In genomic region chrX:124026529-124026928, GRCh38 we compare ENCODE assay signal across 2 cellular contexts.
A peak's percentile ranks its signal among the peaks of the same experiment; 100 is the strongest.
TF ChIP-seq lines count a peak whose summit lies in the region.

No MANE protein-coding gene starts in this region.

TF ChIP-seq in HepG2, 621 proteins besides CTCF, POLR2A, EP300 and RAD21 (continued from another document):
- TF ChIP-seq HNRNPLL (IDR thresholded peaks at IDR 0.05; ENCODE audit: low read depth, low read length, poor library complexity, severe bottlenecking) (no peak), ZFP37 (CRISPR knock-in tag; IDR thresholded peaks at IDR 0.05; ENCODE audit: borderline replicate concordance) (no peak), ZNF792 (CRISPR knock-in tag; IDR thresholded peaks at IDR 0.05) (no peak), ZNF597 (CRISPR knock-in tag; IDR thresholded peaks at IDR 0.05) (no peak), ZSCAN29 (CRISPR knock-in tag; conservative IDR thresholded peaks at IDR 0.05) (no peak), SPEN (CRISPR knock-in tag; IDR thresholded peaks at IDR 0.05; ENCODE audit: low read depth) (no peak), ZNF3 (CRISPR knock-in tag; IDR thresholded peaks at IDR 0.05) (no peak), SP1 (IDR thresholded peaks at IDR 0.05) (no peak), SP1 (CRISPR knock-in tag; IDR thresholded peaks at IDR 0.05) (no peak), MYPOP (CRISPR knock-in tag; IDR thresholded peaks at IDR 0.05) (no peak), FUBP1 (CRISPR knock-in tag; IDR thresholded peaks at IDR 0.05; ENCODE audit: borderline replicate concordance) (no peak), ZNF850 (CRISPR knock-in tag; conservative IDR thresholded peaks at IDR 0.05) (no peak), SATB2 (CRISPR knock-in tag; IDR thresholded peaks at IDR 0.05) (no peak), ZNF83 (CRISPR knock-in tag; IDR thresholded peaks at IDR 0.05; ENCODE audit: borderline replicate concordance) (no peak)

TF ChIP-seq in K562, 482 proteins besides CTCF, POLR2A, EP300 and RAD21 (continued from another document):
- no peak for TF ChIP-seq ZNF609 (CRISPR knock-in tag; IDR thresholded peaks at IDR 0.05; ENCODE audit: borderline replicate concordance)
- no peak for TF ChIP-seq ZNF3 (CRISPR knock-in tag; IDR thresholded peaks at IDR 0.05)
- no peak for TF ChIP-seq CSDE1 (IDR thresholded peaks at IDR 0.05)
- TF ChIP-seq SMAD1 (IDR thresholded peaks at IDR 0.05; ENCODE audit: low read depth, low read length, partially characterized antibody) = no peak
- no peak for TF ChIP-seq THRB (CRISPR knock-in tag; conservative IDR thresholded peaks at IDR 0.05)
- 0 out of 2 replicates have a peak, but pooled peaks have one; percentile 1 for TF ChIP-seq SAFB (IDR thresholded peaks at IDR 0.05; ENCODE audit: borderline replicate concordance, low read depth, low read length)
